Comparison of ENCODE assay signal across 18 cellular contexts in genomic region chr13:111062305-111062704, GRCh38. TPM values are rescaled to one million over a fixed set of nuclear protein-coding genes. Genes with fewer than 3 reads are reported as not detected.
A peak's percentile ranks its signal among the peaks of the same experiment; 100 is the strongest.
DNase-seq lines count a peak whose midpoint lies in the region; ATAC-seq, FAIRE-seq and TF ChIP-seq lines count a peak whose summit lies in the region.
"Had no signal": no experiment of that assay in that cellular context is flagged by ENCODE, and none has a peak within 500 bp of the region (broad histone marks: within the 10 kb centered on the region; RNA-seq: fewer than 3 reads in every experiment).

No MANE protein-coding gene starts in this region.

- TF ChIP-seq CTCF in H1 (IDR thresholded peaks at IDR 0.05; ENCODE audit: control extremely low read depth in 1 of 3, insufficient read depth in 1 of 3, low read depth in 1 of 3, low read length in 3 of 3): no peak
- TF ChIP-seq CTCF in lung (IDR thresholded peaks at IDR 0.05; ENCODE audit: control extremely low read depth, extremely low read depth): no peak
- TF ChIP-seq CTCF in osteocyte (IDR thresholded peaks at IDR 0.05): no peak

- H2AK5ac ChIP-seq in H1 (ENCODE audit: low read depth, low read length): peak overlapping the region; percentile 90

- H3K23ac ChIP-seq in H1 (ENCODE audit: insufficient read length): no peak overlapping the region

- H3K27ac Mint-ChIP-seq in osteocyte (ENCODE audit: unreplicated experiment): no peak overlapping the region
- H3K27ac Mint-ChIP-seq: CD4-positive, alpha-beta memory T cell had no signal

- no peaks in the 10 kb centered on the region; the same call in 1 of the 2 replicates for H3K79me1 ChIP-seq in H1 (ENCODE audit: low read depth, low read length)

- H3K4me2 ChIP-seq in H1 (ENCODE audit: insufficient read depth in 1 of 2, low read depth in 2 of 2, low read length in 2 of 2) (no peak overlapping the region), GM23248 (ENCODE audit: unreplicated experiment) (no peak overlapping the region)
- H3K4me2 ChIP-seq: GM23338 had no signal

- peak overlapping the region; percentile 56 for H2BK20ac ChIP-seq in H1 (ENCODE audit: low read length)

- no peak for ATAC-seq in lung (ENCODE audit: insufficient read depth, low FRiP score)
- no peak for ATAC-seq in GM21717 (IDR thresholded peaks at IDR 0.05; ENCODE audit: unreplicated experiment)
- ATAC-seq: GM23338 had no signal

- no peak for DNase-seq in H1 (ENCODE audit: low read depth in 1 of 2, low spot score in 2 of 2)
- peak; percentile 16 for DNase-seq in lung (ENCODE audit: low spot score)
- DNase-seq in osteocyte (ENCODE audit: extremely low spot score, unreplicated experiment): peak; percentile 34
- no peak for DNase-seq in GM23248
- no peak for DNase-seq in H7
- DNase-seq: C1 segment of cervical spinal cord; Calu3; CD4-positive, alpha-beta memory T cell; COR-L47; DMS53; DMS79 treated with DMSO at 0.1 percent for 48 hours; GF-D8; HCEC 1CT had no signal

- peaks cover 10% of the 10 kb centered on the region for H3K27me3 Mint-ChIP-seq in osteocyte (ENCODE audit: unreplicated experiment)

- no peaks in the 10 kb centered on the region for H3K9me2 ChIP-seq in GM23248 (ENCODE audit: insufficient read depth)

- H3K27me3 ChIP-seq in H1 (replicated peaks in 1 of 4; ENCODE audit: control insufficient read depth in 3 of 4, extremely low read depth in 1 of 4, insufficient read depth in 3 of 4, low read length in 3 of 4) (peaks cover 0 to 14% (median 8%) of the 10 kb centered on the region in 4 experiments; a peak in 6 of 7 replicates), lung (ENCODE audit: control insufficient read depth, insufficient read depth) (peaks cover 3% of the 10 kb centered on the region), GM23248 (replicated peaks; ENCODE audit: insufficient read depth) (no peaks in the 10 kb centered on the region), H7 (ENCODE audit: control insufficient read depth, insufficient read depth, low read length) (peaks cover 10% of the 10 kb centered on the region)

- H3K4me3 ChIP-seq in H1 (ENCODE audit: extremely low read depth in 1 of 4, insufficient read depth in 2 of 4, low read depth in 3 of 4, low read length in 4 of 4): no peak overlapping the region
- no peak overlapping the region for H3K4me3 ChIP-seq in lung
- no peak overlapping the region for H3K4me3 ChIP-seq in GM23248
- no peak overlapping the region for H3K4me3 ChIP-seq in H7 (ENCODE audit: insufficient read depth, low read depth, low read length)
- H3K4me3 ChIP-seq: GM23338 had no signal

- in situ Hi-C loops in GM23248 (cut with MboI): loop anchor here (10.0 kb wide), 1 partner anchor 162 kb away; no protein-coding TSS in a partner anchor

- no peak overlapping the region for H4K5ac ChIP-seq in H1 (ENCODE audit: insufficient read length, low read depth, low read length)

- H3K9ac ChIP-seq in H1 (replicated peaks in 1 of 4; ENCODE audit: extremely low read depth in 1 of 4, low read depth in 3 of 4, low read length in 3 of 4): no peak overlapping the region
- no peak overlapping the region for H3K9ac ChIP-seq in GM23248

- H3K4me1 ChIP-seq in H1 (replicated peaks in 1 of 4; ENCODE audit: control insufficient read depth in 3 of 4, insufficient read depth in 4 of 4, low read length in 3 of 4) (peaks cover 12 to 32% (median 23%) of the 10 kb centered on the region in 4 experiments), lung (ENCODE audit: control insufficient read depth in 2 of 2, insufficient read depth in 2 of 2, low read length in 2 of 2) (peaks cover 0 to 2% of the 10 kb centered on the region in 2 donors), GM23248 (ENCODE audit: insufficient read depth) (no peaks in the 10 kb centered on the region)

- H4K20me1 ChIP-seq in H1 (replicated peaks in 1 of 2; ENCODE audit: control insufficient read depth in 1 of 2, insufficient read depth in 2 of 2, low read length in 2 of 2) (no peaks in the 10 kb centered on the region), GM23248 (ENCODE audit: insufficient read depth) (no peaks in the 10 kb centered on the region)

- H3K9me3 ChIP-seq in H1 (ENCODE audit: insufficient read depth in 2 of 2, low read depth in 1 of 2, low read length in 1 of 2): no peaks in the 10 kb centered on the region
- H3K9me3 ChIP-seq in lung (ENCODE audit: control insufficient read depth in 2 of 2, insufficient read depth in 1 of 2, low read length in 1 of 2): no peaks in the 10 kb centered on the region
- H3K9me3 ChIP-seq in GM23248 (ENCODE audit: low read depth): no peaks in the 10 kb centered on the region

- H3K36me3 ChIP-seq in H1 (ENCODE audit: control insufficient read depth in 2 of 4, insufficient read depth in 4 of 4, low read length in 3 of 4) (no peaks in the 10 kb centered on the region), lung (ENCODE audit: control insufficient read depth in 2 of 2, insufficient read depth in 2 of 2, low read length in 2 of 2) (no peaks in the 10 kb centered on the region), GM23248 (ENCODE audit: low read depth) (no peaks in the 10 kb centered on the region), H7 (replicated peaks; ENCODE audit: control insufficient read depth, insufficient read depth, low read length) (no peaks in the 10 kb centered on the region)

- H4K91ac ChIP-seq in H1 (replicated peaks; ENCODE audit: insufficient read length, low read length): peak overlapping the region; percentile 80

- no peaks in the 10 kb centered on the region for H3K79me2 ChIP-seq in H1 (ENCODE audit: control insufficient read depth in 1 of 2, insufficient read depth in 2 of 2, low read length in 2 of 2)
- H3K79me2 ChIP-seq in GM23248 (ENCODE audit: insufficient read depth): no peaks in the 10 kb centered on the region

- no peak for TF ChIP-seq POLR2A in H1 (IDR thresholded peaks at IDR 0.05; ENCODE audit: control extremely low read depth in 1 of 2, low read depth in 2 of 2, low read length in 2 of 2)

- no peak for TF ChIP-seq EP300 in H1 (IDR thresholded peaks at IDR 0.05; ENCODE audit: borderline replicate concordance in 1 of 2, low read depth in 2 of 2, low read length in 2 of 2)

- no peak for FAIRE-seq in H1 (lab: Jason Lieb, UNC)
- FAIRE-seq: GM12891, GM18507, H54 had no signal

- no peak overlapping the region for H3K27ac ChIP-seq in H1 (ENCODE audit: low read depth, low read length)
- H3K27ac ChIP-seq in lung (ENCODE audit: low read depth in 1 of 2, low read length in 1 of 2): no peak overlapping the region
- no peak overlapping the region for H3K27ac ChIP-seq in GM23248

- peaks cover 8% of the 10 kb centered on the region for H3K36me3 Mint-ChIP-seq in osteocyte (ENCODE audit: unreplicated experiment)
- H3K36me3 Mint-ChIP-seq: CD4-positive, alpha-beta memory T cell had no signal

- H2BK12ac ChIP-seq in H1 (ENCODE audit: low read depth, low read length): peak overlapping the region; percentile 78; the same call in 1 of the 2 replicates

- peak overlapping the region; percentile 83 for H3K4ac ChIP-seq in H1 (replicated peaks; ENCODE audit: insufficient read length, low read depth, low read length)

- TF ChIP-seq RAD21 in H1 (IDR thresholded peaks at IDR 0.05 in 1 of 2, conservative IDR thresholded peaks at IDR 0.05 in 1 of 2; ENCODE audit: low read depth in 2 of 2, low read length in 2 of 2): no peak

- 0 out of 2 replicates have a peak overlapping the region, but pooled peaks have one; percentile 8 for H4K8ac ChIP-seq in H1 (ENCODE audit: extremely low read depth, insufficient read depth, low read length)

- 89% methylated on average over 7 of the region's 7 CpGs; no CpG with 5 or more reads in 1 of the 2 experiments for WGBS in H1 (ENCODE audit: extremely low coverage in 1 of 2, insufficient coverage in 1 of 2, insufficient read length in 1 of 2, insufficient replicate concordance in 2 of 2, low coverage in 1 of 2, low lambda C conversion rate in 2 of 2, missing lambda C conversion rate in 1 of 2), 2 experiments
- 88 to 90% methylated on average over 7 of the region's 7 CpGs for whole genome bisulfite sequencing in lung, 2 donors
- WGBS in GM23248 (ENCODE audit: low coverage in 1 of 2, low lambda C conversion rate in 2 of 2, missing lambda C conversion rate in 2 of 2), 2 experiments: 75 to 81% methylated on average over 7 of the region's 7 CpGs

- no peak overlapping the region for H3K14ac ChIP-seq in H1 (ENCODE audit: insufficient read length)

- no peak overlapping the region for H3K18ac ChIP-seq in H1 (ENCODE audit: extremely low read depth, low read length)

- H3K4me3 Mint-ChIP-seq in osteocyte (ENCODE audit: unreplicated experiment): no peak overlapping the region
- H3K4me3 Mint-ChIP-seq: CD4-positive, alpha-beta memory T cell; GM23338 had no signal

- peak overlapping the region; percentile 66; the same call in 1 of the 2 replicates for H2BK5ac ChIP-seq in H1 (ENCODE audit: low read depth, low read length)

- no peaks in the 10 kb centered on the region for H3F3A ChIP-seq in GM23248 (ENCODE audit: insufficient read depth)

- peaks cover 17% of the 10 kb centered on the region for H3K9me3 Mint-ChIP-seq in osteocyte (ENCODE audit: unreplicated experiment)

- no peak overlapping the region for H3K56ac ChIP-seq in H1 (replicated peaks; ENCODE audit: insufficient read length, low read depth, low read length)

- H2AFZ ChIP-seq in H1 (ENCODE audit: low read length): 0 out of 2 replicates have a peak overlapping the region, but pooled peaks have one; percentile 51
- H2AFZ ChIP-seq in GM23248: no peak overlapping the region
- H2AFZ ChIP-seq: GM23338 had no signal

- CTCF ChIA-PET in H1 (lab: Charles Lee; ENCODE audit: partially characterized antibody): no interaction called here

- peak overlapping the region; percentile 65; the same call in 1 of the 2 replicates for H2BK15ac ChIP-seq in H1 (ENCODE audit: low read length)

- H3K4me1 Mint-ChIP-seq in osteocyte (ENCODE audit: unreplicated experiment): peaks cover 8% of the 10 kb centered on the region

- no peak overlapping the region for H2BK120ac ChIP-seq in H1 (replicated peaks; ENCODE audit: low read depth, low read length)

- H3K23me2 ChIP-seq in H1 (ENCODE audit: low read depth, low read length): peaks cover 2% of the 10 kb centered on the region; the same call in 1 of the 2 replicates

- POLR2A ChIA-PET in H1 (lab: Charles Lee; ENCODE audit: partially characterized antibody): no interaction called here

RNA-seq across cellular contexts. Expression of gene ARHGEF7, which starts 52.8 kb away (rescaled TPM):
- 51.7 and 56.5 TPM in 2 replicates for total RNA-seq in H1 (2021; fragmentation: NEBNext Ultra II Directional; extraction: Animal tissue kit (Norgen Biotek cat#: 25700))
- polyA plus RNA-seq in H1 (2011; rRNA removed) (26.2 and 27.4 TPM in 2 replicates), lung (10 to 100 TPM; 20.9 to 21.1 TPM), GM23248 (2016; fragmentation: Nextera tagmentation; extraction: Ambion mirVana) (19.7 and 23.0 TPM in 2 replicates)
- 22.9 TPM for polyA plus RNA-seq in H1 (2011; cell fraction: cytosol; rRNA removed)
- 72.3 TPM for polyA plus RNA-seq in H1 (2011; cell fraction: nucleus; rRNA removed)
- polyA plus RNA-seq in H1 (2012, experiment 1 of 2): 31.1 to 36.7 TPM (median 35.3 TPM) in 4 replicates
- 8.2 TPM for polyA plus RNA-seq in H1 (2012, experiment 2 of 2)
- polyA plus RNA-seq in H1 (2013, experiment 1 of 2): 27.7 TPM
- 26.2 TPM for polyA plus RNA-seq in H1 (2013, experiment 2 of 2)
- polyA minus RNA-seq in H1 (2011; rRNA and poly(A)+ RNA removed): 38.5 and 39.6 TPM in 2 replicates
- polyA minus RNA-seq in H1 (2011; cell fraction: cytosol; rRNA and poly(A)+ RNA removed): 28.9 TPM
- 89.1 TPM for polyA minus RNA-seq in H1 (2011; cell fraction: nucleus; rRNA and poly(A)+ RNA removed)
- total RNA-seq in lung (100 to 1,000 TPM in 1 of 2 donors, 10 to 100 TPM in 1; 54.6 to 143 TPM), osteocyte (119 and 125 TPM in 2 replicates)
- 19.0 and 29.5 TPM in 2 replicates for total RNA-seq in GM23248 (2014; rRNA removed; shearing (Covaris generic))
- 20.8 and 31.6 TPM in 2 replicates for total RNA-seq in H7 (2014; rRNA removed; shearing (Covaris generic))

Comparison
In these comparisons a context has a peak if more than half of its experiments do, and no peak if none do; other contexts are left out.
1. DNase-seq: peak in lung (single experiment) and osteocyte (single experiment); none in H1 (0 of 2), GM23248 (single experiment) and H7 (single experiment).